21 cellular contexts compared by ENCODE assay signal in the genomic region with DNA sequence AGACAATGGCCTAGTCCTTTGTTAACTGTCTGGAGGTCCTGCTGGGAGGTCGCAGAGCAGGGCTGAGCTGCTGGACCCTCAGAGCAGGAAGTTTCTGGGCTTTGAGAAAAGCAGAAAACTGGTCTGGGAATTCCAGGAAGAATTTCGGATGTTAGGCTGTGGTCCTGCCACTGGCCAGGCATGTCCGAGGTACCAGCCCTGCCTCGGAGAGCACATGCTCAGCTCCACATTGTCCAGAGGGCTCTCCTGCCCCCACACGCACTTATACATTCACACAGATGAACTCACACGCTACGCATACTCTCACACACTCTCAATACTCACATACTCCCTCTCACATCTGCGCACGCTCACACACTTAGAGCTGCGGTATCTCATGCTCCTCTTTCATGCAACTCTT.
A peak's percentile ranks its signal among the peaks of the same experiment; 100 is the strongest.
DNase-seq lines count a peak whose midpoint lies in the region; ATAC-seq and TF ChIP-seq lines count a peak whose summit lies in the region.
"Had no signal": no experiment of that assay in that cellular context is flagged by ENCODE, and none has a peak within 500 bp of the region (broad histone marks: within the 10 kb centered on the region; RNA-seq: fewer than 3 reads in every experiment).

No MANE protein-coding gene starts in this region.

- peak overlapping the region; percentile 32 for H3K27ac Mint-ChIP-seq in activated CD4-positive, alpha-beta T cell treated with anti-CD3 and anti-CD28 coated beads for 36 hours
- H3K27ac Mint-ChIP-seq in activated CD4-positive, alpha-beta T cell treated with anti-CD3 and anti-CD28 coated beads, Interleukin-2, amount 10 ng/mL, durations not matched to agents 24 days and 14 days: no peak overlapping the region
- peak overlapping the region in 7 of 8 donors; percentile 10 to 91 (median 43) for H3K27ac Mint-ChIP-seq in CD8-positive, alpha-beta memory T cell
- H3K27ac Mint-ChIP-seq in effector memory CD8-positive, alpha-beta T cell: peak overlapping the region; percentile 59 to 82
- H3K27ac Mint-ChIP-seq in neural crest cell (ENCODE audit: unreplicated experiment): peak overlapping the region; percentile 37

- no peaks in the 10 kb centered on the region for H3K27me3 ChIP-seq in CD8-positive, alpha-beta memory T cell (ENCODE audit: insufficient read depth, low read length, poor library complexity, severe bottlenecking)
- H3K27me3 ChIP-seq: esophagus muscularis mucosa, gastroesophageal sphincter, SJCRH30, upper lobe of left lung had no signal

- intact Hi-C loops in activated CD4-positive, alpha-beta T cell treated with anti-CD3 and anti-CD28 coated beads for 36 hours (cut with DNase I, micrococcal nuclease): no loop called here
- intact Hi-C loops in activated CD4-positive, alpha-beta T cell treated with anti-CD3 and anti-CD28 coated beads, Interleukin-2, amount 10 ng/mL, durations not matched to agents 24 days and 14 days (cut with micrococcal nuclease): no loop called here

- peaks cover 54% of the 10 kb centered on the region for H3K4me1 ChIP-seq in CD8-positive, alpha-beta memory T cell (ENCODE audit: insufficient read depth, low read length)
- H3K4me1 ChIP-seq: SJCRH30 had no signal

- peaks cover 11% of the 10 kb centered on the region for H3K9me3 Mint-ChIP-seq in activated CD4-positive, alpha-beta T cell treated with anti-CD3 and anti-CD28 coated beads for 36 hours (ENCODE audit: low read depth)
- H3K9me3 Mint-ChIP-seq in activated CD4-positive, alpha-beta T cell treated with anti-CD3 and anti-CD28 coated beads, Interleukin-2, amount 10 ng/mL, durations not matched to agents 24 days and 14 days: peaks cover 13% of the 10 kb centered on the region
- H3K9me3 Mint-ChIP-seq in CD8-positive, alpha-beta memory T cell: peaks cover 0 to 8% (median 2%) of the 10 kb centered on the region in 5 donors
- peaks cover 0 to 2% of the 10 kb centered on the region in 2 donors for H3K9me3 Mint-ChIP-seq in effector memory CD8-positive, alpha-beta T cell
- H3K9me3 Mint-ChIP-seq in neural crest cell: peaks cover 4% of the 10 kb centered on the region

- H3K36me3 ChIP-seq in CD8-positive, alpha-beta memory T cell (ENCODE audit: insufficient read depth, low read length): peaks cover 12% of the 10 kb centered on the region
- H3K36me3 ChIP-seq: prostate gland had no signal

- H3K27ac ChIP-seq in CD8-positive, alpha-beta memory T cell (ENCODE audit: low read depth, low read length): no peak overlapping the region
- H3K27ac ChIP-seq: 22Rv1, esophagus muscularis mucosa, gastroesophageal sphincter, KMS-11, prostate gland, SJCRH30, upper lobe of left lung had no signal

- POLR2A ChIA-PET in activated CD4-positive, alpha-beta T cell treated with anti-CD3 and anti-CD28 coated beads for 36 hours (lab: Charles Lee): no interaction called here
- POLR2A ChIA-PET in CD8-positive, alpha-beta memory T cell (lab: Charles Lee): no interaction called here

- no peak overlapping the region for H3K4me3 ChIP-seq in CD8-positive, alpha-beta memory T cell (ENCODE audit: low read length)
- H3K4me3 ChIP-seq: esophagus muscularis mucosa, gastroesophageal sphincter, prostate gland, SJCRH30, skin epidermis, upper lobe of left lung had no signal

- no peak overlapping the region for H3K4me3 Mint-ChIP-seq in activated CD4-positive, alpha-beta T cell treated with anti-CD3 and anti-CD28 coated beads for 36 hours
- no peak overlapping the region for H3K4me3 Mint-ChIP-seq in activated CD4-positive, alpha-beta T cell treated with anti-CD3 and anti-CD28 coated beads, Interleukin-2, amount 10 ng/mL, durations not matched to agents 24 days and 14 days
- no peak overlapping the region for H3K4me3 Mint-ChIP-seq in CD8-positive, alpha-beta memory T cell
- no peak overlapping the region for H3K4me3 Mint-ChIP-seq in effector memory CD8-positive, alpha-beta T cell
- H3K4me3 Mint-ChIP-seq in neural crest cell: peak overlapping the region; percentile 7

- CTCF ChIA-PET in activated CD4-positive, alpha-beta T cell treated with anti-CD3 and anti-CD28 coated beads for 36 hours (lab: Charles Lee): no interaction called here
- CTCF ChIA-PET in CD8-positive, alpha-beta memory T cell (lab: Charles Lee): interaction anchor here (0.8 to 1.7 kb wide), 2 partner anchors 194 to 316 kb away, joined by 3 read pairs; no protein-coding TSS in a partner anchor

- H3K4me1 Mint-ChIP-seq in activated CD4-positive, alpha-beta T cell treated with anti-CD3 and anti-CD28 coated beads for 36 hours: peaks cover 64% of the 10 kb centered on the region
- peaks cover 28% of the 10 kb centered on the region for H3K4me1 Mint-ChIP-seq in activated CD4-positive, alpha-beta T cell treated with anti-CD3 and anti-CD28 coated beads, Interleukin-2, amount 10 ng/mL, durations not matched to agents 24 days and 14 days
- H3K4me1 Mint-ChIP-seq in CD8-positive, alpha-beta memory T cell: peaks cover 53 to 66% (median 66%) of the 10 kb centered on the region in 3 donors
- H3K4me1 Mint-ChIP-seq in effector memory CD8-positive, alpha-beta T cell (ENCODE audit: low read depth in 2 of 2): peaks cover 30 to 41% of the 10 kb centered on the region in 2 donors
- H3K4me1 Mint-ChIP-seq in neural crest cell: peaks cover 27% of the 10 kb centered on the region

- no peak for DNase-seq in activated CD4-positive, alpha-beta T cell treated with anti-CD3 and anti-CD28 coated beads for 36 hours
- no peak for DNase-seq in activated CD4-positive, alpha-beta T cell treated with anti-CD3 and anti-CD28 coated beads, Interleukin-2, amount 10 ng/mL, durations not matched to agents 24 days and 14 days
- no peak for DNase-seq in CD8-positive, alpha-beta memory T cell
- DNase-seq in effector memory CD8-positive, alpha-beta T cell: no peak
- DNase-seq in neural crest cell (ENCODE audit: low read depth, low spot score) (no peak), SIG-M5 (lab: John Stamatoyannopoulos, UW) (no peak), cerebellum (ENCODE audit: low spot score) (no peak), EL (no peak)
- DNase-seq: AML-193; central memory CD4-positive, alpha-beta T cell; H7; kidney; PC-3; SJCRH30; upper lobe of left lung had no signal

- H3K27me3 Mint-ChIP-seq in activated CD4-positive, alpha-beta T cell treated with anti-CD3 and anti-CD28 coated beads for 36 hours: no peaks in the 10 kb centered on the region
- H3K27me3 Mint-ChIP-seq in activated CD4-positive, alpha-beta T cell treated with anti-CD3 and anti-CD28 coated beads, Interleukin-2, amount 10 ng/mL, durations not matched to agents 24 days and 14 days: no peaks in the 10 kb centered on the region
- peaks cover 0 to 3% of the 10 kb centered on the region in 2 donors for H3K27me3 Mint-ChIP-seq in CD8-positive, alpha-beta memory T cell
- no peaks in the 10 kb centered on the region for H3K27me3 Mint-ChIP-seq in effector memory CD8-positive, alpha-beta T cell
- no peaks in the 10 kb centered on the region for H3K27me3 Mint-ChIP-seq in neural crest cell (ENCODE audit: low read depth)

- H3K36me3 Mint-ChIP-seq in activated CD4-positive, alpha-beta T cell treated with anti-CD3 and anti-CD28 coated beads for 36 hours (ENCODE audit: low read depth): peaks cover 76% of the 10 kb centered on the region
- peaks cover 74% of the 10 kb centered on the region for H3K36me3 Mint-ChIP-seq in activated CD4-positive, alpha-beta T cell treated with anti-CD3 and anti-CD28 coated beads, Interleukin-2, amount 10 ng/mL, durations not matched to agents 24 days and 14 days (ENCODE audit: low read depth)
- peaks cover 10 to 78% (median 28%) of the 10 kb centered on the region in 3 donors for H3K36me3 Mint-ChIP-seq in CD8-positive, alpha-beta memory T cell
- peaks cover 24% of the 10 kb centered on the region for H3K36me3 Mint-ChIP-seq in effector memory CD8-positive, alpha-beta T cell (ENCODE audit: insufficient read depth)
- peaks cover 49% of the 10 kb centered on the region for H3K36me3 Mint-ChIP-seq in neural crest cell (ENCODE audit: low read depth)

- no peak for TF ChIP-seq CTCF in neural crest cell (conservative IDR thresholded peaks at IDR 0.05)

- H3K9me3 ChIP-seq in CD8-positive, alpha-beta memory T cell (ENCODE audit: low read length): no peaks in the 10 kb centered on the region
- H3K9me3 ChIP-seq: prostate gland, SJCRH30 had no signal

- ATAC-seq in activated CD4-positive, alpha-beta T cell treated with anti-CD3 and anti-CD28 coated beads for 36 hours: no peak
- ATAC-seq in effector memory CD8-positive, alpha-beta T cell (replicated peaks): no peak
- ATAC-seq: gastroesophageal sphincter, PC-3 had no signal
